In genomic region chr20:64082821-64083379, GRCh38 we compare ENCODE assay signal across 9 cellular contexts. TPM values are rescaled to one million over a fixed set of nuclear protein-coding genes. Genes with fewer than 3 reads are reported as not detected.
DNase-seq lines count a peak whose midpoint lies in the region; ATAC-seq and TF ChIP-seq lines count a peak whose summit lies in the region.
"Had no signal": no experiment of that assay in that cellular context is flagged by ENCODE, and none has a peak within 500 bp of the region (broad histone marks: within the 10 kb centered on the region; RNA-seq: fewer than 3 reads in every experiment).

No MANE protein-coding gene starts in this region.

- H3K79me2 ChIP-seq in DOHH2 (ENCODE audit: control insufficient read depth, low read length) (peaks cover 9% of the 10 kb centered on the region), osteoblast (ENCODE audit: insufficient read depth, low read length) (no peaks in the 10 kb centered on the region)

- DNase-seq in MG63 = peak; percentile 45
- no peak for DNase-seq in osteoblast (ENCODE audit: insufficient read length, low spot score, missing footprints)
- DNase-seq in NCI-H1092 (lab: John Stamatoyannopoulos, UW) = no peak
- no peak for DNase-seq in DMS114 treated with DMSO at 0.1 percent for 48 hours (lab: John Stamatoyannopoulos, UW; ENCODE audit: unreplicated experiment)

- H3K4me3 Mint-ChIP-seq in dendritic cell treated with granulocyte-macrophage colony-stimulating factor and Interleukin-4, amounts not matched to agents 40 ng/mL and 50 ng/mL, for 4 days = peak overlapping the region; percentile 78

- H3K4me3 ChIP-seq in DOHH2 (ENCODE audit: low read length) = peak overlapping the region; percentile 48
- H3K4me3 ChIP-seq in MG63 = peak overlapping the region; percentile 52
- no peak overlapping the region for H3K4me3 ChIP-seq in osteoblast (ENCODE audit: insufficient read depth, low read length)

- H3K27me3 ChIP-seq in DOHH2 (ENCODE audit: control insufficient read depth, low read length) = peaks cover 26% of the 10 kb centered on the region
- no peaks in the 10 kb centered on the region for H3K27me3 ChIP-seq in MG63
- peaks cover 40% of the 10 kb centered on the region for H3K27me3 ChIP-seq in osteoblast (ENCODE audit: insufficient read depth, low read length)

- TF ChIP-seq CTCF in DOHH2 (IDR thresholded peaks at IDR 0.05; ENCODE audit: low read depth, low read length, poor library complexity, severe bottlenecking) = no peak
- no peak for TF ChIP-seq CTCF in osteoblast (IDR thresholded peaks at IDR 0.05; ENCODE audit: extremely low read depth, low read depth, low read length)

- H3K36me3 ChIP-seq in DOHH2 (ENCODE audit: control insufficient read depth, low read length) = peaks cover 8% of the 10 kb centered on the region
- no peaks in the 10 kb centered on the region for H3K36me3 ChIP-seq in MG63
- H3K36me3 ChIP-seq in osteoblast (ENCODE audit: insufficient read depth, low read length) = no peaks in the 10 kb centered on the region

- H3K4me2 ChIP-seq in DOHH2 (ENCODE audit: low read length) (peak overlapping the region; percentile 58), osteoblast (ENCODE audit: insufficient read depth, low read length) (peak overlapping the region; percentile 61)

- H3K27ac ChIP-seq in DOHH2 (ENCODE audit: low read depth, low read length) (no peak overlapping the region), osteoblast (ENCODE audit: low read depth, low read length) (no peak overlapping the region)
- H3K27ac ChIP-seq: epithelial cell of prostate had no signal

- H3K4me1 ChIP-seq in DOHH2 (ENCODE audit: control insufficient read depth, low read length) (peaks cover 39% of the 10 kb centered on the region), osteoblast (ENCODE audit: insufficient read depth, low read length) (peaks cover 15% of the 10 kb centered on the region)

- H3K9me2 ChIP-seq in DOHH2 (replicated peaks; ENCODE audit: control insufficient read depth, low read length) = no peaks in the 10 kb centered on the region

- peaks cover 52% of the 10 kb centered on the region for H3K4me1 Mint-ChIP-seq in dendritic cell treated with granulocyte-macrophage colony-stimulating factor and Interleukin-4, amounts not matched to agents 40 ng/mL and 50 ng/mL, for 4 days (ENCODE audit: low read depth)

- peaks cover 25% of the 10 kb centered on the region for H3K27me3 Mint-ChIP-seq in dendritic cell treated with granulocyte-macrophage colony-stimulating factor and Interleukin-4, amounts not matched to agents 40 ng/mL and 50 ng/mL, for 4 days

- no peaks in the 10 kb centered on the region for H3K9me3 Mint-ChIP-seq in dendritic cell treated with granulocyte-macrophage colony-stimulating factor and Interleukin-4, amounts not matched to agents 40 ng/mL and 50 ng/mL, for 4 days

- H3F3A ChIP-seq in DOHH2 (ENCODE audit: control insufficient read depth, insufficient read depth) = peaks cover 20% of the 10 kb centered on the region

- H3K27ac Mint-ChIP-seq in dendritic cell treated with granulocyte-macrophage colony-stimulating factor and Interleukin-4, amounts not matched to agents 40 ng/mL and 50 ng/mL, for 4 days = peak overlapping the region; percentile 81

- ATAC-seq in HG03097 (IDR thresholded peaks at IDR 0.05; ENCODE audit: low FRiP score, unreplicated experiment) (no peak), HG03175 (IDR thresholded peaks at IDR 0.05; ENCODE audit: unreplicated experiment) (no peak)

- no peak overlapping the region for H2AFZ ChIP-seq in osteoblast (ENCODE audit: low read length)

- intact Hi-C loops in dendritic cell treated with granulocyte-macrophage colony-stimulating factor and Interleukin-4, amounts not matched to agents 40 ng/mL and 50 ng/mL, for 4 days (cut with micrococcal nuclease) = loop anchor here (1.0 kb wide), 1 partner anchor 37 kb away; no protein-coding TSS in a partner anchor

- H3K9me3 ChIP-seq in DOHH2 (ENCODE audit: control insufficient read depth, insufficient read depth, low read length) = peaks cover 6% of the 10 kb centered on the region; the same call in 1 of the 2 replicates
- H3K9me3 ChIP-seq in MG63 = no peaks in the 10 kb centered on the region
- no peaks in the 10 kb centered on the region for H3K9me3 ChIP-seq in osteoblast (ENCODE audit: low read depth, low read length)

- peaks cover 24% of the 10 kb centered on the region for H3K36me3 Mint-ChIP-seq in dendritic cell treated with granulocyte-macrophage colony-stimulating factor and Interleukin-4, amounts not matched to agents 40 ng/mL and 50 ng/mL, for 4 days (ENCODE audit: low read depth)

- H4K20me1 ChIP-seq in DOHH2 (ENCODE audit: control insufficient read depth, insufficient read depth, low read depth, low read length) (no peaks in the 10 kb centered on the region), osteoblast (ENCODE audit: insufficient read depth, low read length) (peaks cover 8% of the 10 kb centered on the region)

RNA-seq across cellular contexts. Expression of gene LKAAEAR1, which starts 1.3 kb away (rescaled TPM):
- 5.0 and 9.9 TPM in 2 replicates for total RNA-seq in MG63 (2014; rRNA removed; shearing (Covaris generic); ENCODE audit: low replicate concordance)
- 0.72 TPM in 1 of 2 replicates, not detected in the other for total RNA-seq in osteoblast

RNA-seq across cellular contexts. Expression of gene OPRL1, which starts 3.0 kb away (rescaled TPM):
- total RNA-seq in MG63 (2014; rRNA removed; shearing (Covaris generic); ENCODE audit: low replicate concordance) = 1.2 and 3.9 TPM in 2 replicates
- total RNA-seq in osteoblast = 0.59 and 0.72 TPM in 2 replicates

RNA-seq across cellular contexts. Expression of gene RGS19, which starts 3.6 kb away (rescaled TPM):
- 20.2 and 40.9 TPM in 2 replicates for total RNA-seq in MG63 (2014; rRNA removed; shearing (Covaris generic); ENCODE audit: low replicate concordance)
- 5.3 and 6.9 TPM in 2 replicates for total RNA-seq in osteoblast

RNA-seq across cellular contexts. Expression of gene TCEA2, which starts 19.9 kb away (rescaled TPM):
- 37.8 and 48.0 TPM in 2 replicates for total RNA-seq in MG63 (2014; rRNA removed; shearing (Covaris generic); ENCODE audit: low replicate concordance)
- total RNA-seq in osteoblast = 28.9 and 31.5 TPM in 2 replicates

RNA-seq across cellular contexts. Expression of gene NPBWR2, which starts 24.5 kb away (rescaled TPM):
- total RNA-seq in MG63 (2014; rRNA removed; shearing (Covaris generic); ENCODE audit: low replicate concordance) = not detected in 2 replicates
- not detected in 2 replicates for total RNA-seq in osteoblast
